In the genomic region with DNA sequence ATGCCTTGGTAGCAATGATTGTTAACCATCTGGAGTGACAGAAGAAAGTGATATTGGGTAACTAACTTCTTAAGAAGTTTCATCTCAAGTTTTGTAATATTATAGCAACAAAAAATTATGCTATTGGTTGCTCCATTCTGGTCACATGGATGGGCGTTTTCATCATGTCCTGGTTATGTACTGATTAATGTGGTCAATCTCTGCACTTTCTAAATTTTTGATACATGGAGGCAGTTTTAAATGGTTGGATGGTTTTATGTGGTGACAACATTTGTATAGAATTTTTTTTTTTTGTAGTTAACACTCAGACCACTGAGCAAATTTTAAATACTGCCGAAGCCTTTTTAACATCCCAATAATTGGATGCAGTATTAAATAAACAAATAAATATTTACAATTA, we compare ENCODE assay signal across 14 cellular contexts. TPM values are rescaled to one million over a fixed set of nuclear protein-coding genes. Genes with fewer than 3 reads are reported as not detected.
A peak's percentile ranks its signal among the peaks of the same experiment; 100 is the strongest.
DNase-seq lines count a peak whose midpoint lies in the region; ATAC-seq and TF ChIP-seq lines count a peak whose summit lies in the region.
"Had no signal": no experiment of that assay in that cellular context is flagged by ENCODE, and none has a peak within 500 bp of the region (broad histone marks: within the 10 kb centered on the region; RNA-seq: fewer than 3 reads in every experiment).

No MANE protein-coding gene starts in this region.

- WGBS in spleen, 5 donors: 83 to 95% (median 90%) methylated on average over 2 of the region's 2 CpGs

- H3K9me3 Mint-ChIP-seq in osteocyte (ENCODE audit: unreplicated experiment): no peaks in the 10 kb centered on the region
- H3K9me3 Mint-ChIP-seq in effector memory CD8-positive, alpha-beta T cell: no peaks in the 10 kb centered on the region

- H3K4me1 ChIP-seq in spleen: no peaks in the 10 kb centered on the region
- H3K4me1 ChIP-seq: heart right ventricle had no signal

- TF ChIP-seq POLR2A in spleen (IDR thresholded peaks at IDR 0.05): no peak

- H3K9me3 ChIP-seq in spleen: no peaks in the 10 kb centered on the region
- H3K9me3 ChIP-seq: heart right ventricle had no signal

- POLR2A ChIA-PET in BJ (lab: Charles Lee): no interaction called here

- H3K36me3 Mint-ChIP-seq in osteocyte (ENCODE audit: unreplicated experiment): peaks cover 26% of the 10 kb centered on the region
- peaks cover 15% of the 10 kb centered on the region for H3K36me3 Mint-ChIP-seq in effector memory CD8-positive, alpha-beta T cell (ENCODE audit: insufficient read depth)

- CTCF ChIA-PET in BJ (lab: Yijun Ruan, JAX): no interaction called here

- ATAC-seq in HG02610 (IDR thresholded peaks at IDR 0.05; ENCODE audit: unreplicated experiment): no peak
- no peak for ATAC-seq in effector memory CD8-positive, alpha-beta T cell (replicated peaks)
- ATAC-seq: heart right ventricle had no signal

- H3K27me3 Mint-ChIP-seq in osteocyte (ENCODE audit: unreplicated experiment): no peaks in the 10 kb centered on the region
- no peaks in the 10 kb centered on the region for H3K27me3 Mint-ChIP-seq in effector memory CD8-positive, alpha-beta T cell
- H3K27me3 Mint-ChIP-seq: progenitor cell of endocrine pancreas had no signal

- H3K4me3 ChIP-seq in BJ (ENCODE audit: low read depth, low read length): no peak overlapping the region
- H3K4me3 ChIP-seq in spleen: no peak overlapping the region
- H3K4me3 ChIP-seq: heart right ventricle, SK-N-MC had no signal

- DNase-seq in BJ (ENCODE audit: low read depth) (peak; percentile 50), NCI-H226 (peak; percentile 52), epithelial cell of prostate (ENCODE audit: low read depth, low spot score) (no peak), osteocyte (ENCODE audit: extremely low spot score, unreplicated experiment) (no peak), spleen (no peak)
- DNase-seq in effector memory CD8-positive, alpha-beta T cell: no peak
- no peak for DNase-seq in stimulated activated CD4-positive, alpha-beta T cell treated with anti-CD3 and anti-CD28 coated beads, Interleukin-2, amount 100 ng/mL, for 48 hours
- DNase-seq: activated CD8-positive, alpha-beta memory T cell treated with anti-CD3 and anti-CD28 coated beads for 24 hours; activated gamma-delta T cell; heart right ventricle; NCI-H2171 had no signal

- H3K27me3 ChIP-seq in BJ (ENCODE audit: control insufficient read depth, insufficient read depth, low read length) (no peaks in the 10 kb centered on the region), spleen (replicated peaks in 1 of 7) (no peaks in the 10 kb centered on the region)
- H3K27me3 ChIP-seq: heart right ventricle had no signal

- TF ChIP-seq CTCF in BJ (IDR thresholded peaks at IDR 0.05; ENCODE audit: insufficient read depth, low read depth, low read length) (no peak), osteocyte (IDR thresholded peaks at IDR 0.05) (no peak), spleen (IDR thresholded peaks at IDR 0.05 in 8 of 11, conservative IDR thresholded peaks at IDR 0.05 in 3 of 11) (no peak)

- peaks cover 24% of the 10 kb centered on the region for H3K4me1 Mint-ChIP-seq in osteocyte (ENCODE audit: unreplicated experiment)
- peaks cover 0 to 3% of the 10 kb centered on the region in 2 donors for H3K4me1 Mint-ChIP-seq in effector memory CD8-positive, alpha-beta T cell (ENCODE audit: low read depth in 2 of 2)

- intact Hi-C loops in spleen (cut with DNase I; ENCODE audit: low total_unique reads): no loop called here

- no peak overlapping the region for H3K4me3 Mint-ChIP-seq in osteocyte (ENCODE audit: unreplicated experiment)
- H3K4me3 Mint-ChIP-seq in effector memory CD8-positive, alpha-beta T cell: no peak overlapping the region

- peak overlapping the region; percentile 58 for H3K27ac ChIP-seq in epithelial cell of prostate
- H3K27ac ChIP-seq in spleen: no peak overlapping the region
- H3K27ac ChIP-seq: heart right ventricle, SK-N-MC had no signal

- peak overlapping the region; percentile 9 for H3K27ac Mint-ChIP-seq in osteocyte (ENCODE audit: unreplicated experiment)
- no peak overlapping the region for H3K27ac Mint-ChIP-seq in effector memory CD8-positive, alpha-beta T cell

- H3K36me3 ChIP-seq in BJ (ENCODE audit: control insufficient read depth, insufficient read depth, low read length) (no peaks in the 10 kb centered on the region), spleen (peaks cover 0 to 16% (median 0%) of the 10 kb centered on the region in 6 donors)

RNA-seq across cellular contexts. Expression of gene CCAR1, which starts 55.2 kb away (rescaled TPM):
- polyA plus RNA-seq in BJ (2011; rRNA removed) (61.4 and 64.2 TPM in 2 replicates), spleen (10 to 100 TPM; 37.4 to 72.8 (median 46.0) TPM)
- polyA minus RNA-seq in BJ (2011; rRNA and poly(A)+ RNA removed): 47.6 and 59.5 TPM in 2 replicates
- total RNA-seq in osteocyte (72.2 and 75.9 TPM in 2 replicates), spleen (10 to 100 TPM; 57.5 to 83.6 (median 65.7) TPM)

Comparison
In these comparisons a context has a peak if more than half of its experiments do, and no peak if none do; other contexts are left out.
1. DNase-seq: peak in BJ (single experiment) and NCI-H226 (single experiment); none in epithelial cell of prostate (single experiment), osteocyte (single experiment), spleen (single experiment), effector memory CD8-positive, alpha-beta T cell (0 of 3) and stimulated activated CD4-positive, alpha-beta T cell treated with anti-CD3 and anti-CD28 coated beads, Interleukin-2, amount 100 ng/mL, for 48 hours (0 of 2).